ENCODE assay signal across 9 cellular contexts in genomic region chr9:97388721-97389238, GRCh38. TPM values are rescaled to one million over a fixed set of nuclear protein-coding genes. Genes with fewer than 3 reads are reported as not detected.
DNase-seq lines count a peak whose midpoint lies in the region; ATAC-seq and TF ChIP-seq lines count a peak whose summit lies in the region.
"Had no signal": no experiment of that assay in that cellular context is flagged by ENCODE, and none has a peak within 500 bp of the region (broad histone marks: within the 10 kb centered on the region; RNA-seq: fewer than 3 reads in every experiment).

No MANE protein-coding gene starts in this region.

- no peaks in the 10 kb centered on the region for H3K36me3 ChIP-seq in trophoblast cell (ENCODE audit: control insufficient read depth in 1 of 2, insufficient read depth in 2 of 2, low read length in 2 of 2)
- H3K36me3 ChIP-seq: neutrophil had no signal

- H3K27me3 ChIP-seq in trophoblast cell (ENCODE audit: insufficient read depth, low read length), result no peaks in the 10 kb centered on the region

- H3K9me3 ChIP-seq in trophoblast cell (ENCODE audit: insufficient read depth, low read depth, low read length), result peaks cover 5% of the 10 kb centered on the region
- H3K9me3 ChIP-seq: neutrophil had no signal

- H3K23ac ChIP-seq in trophoblast cell (ENCODE audit: low read length), result no peak overlapping the region

- no peak overlapping the region for H3K9ac ChIP-seq in trophoblast cell (ENCODE audit: low read length)

- H4K91ac ChIP-seq in trophoblast cell (ENCODE audit: low read depth, low read length), result no peak overlapping the region

- TF ChIP-seq POLR2A in NB4 (IDR thresholded peaks at IDR 0.05; ENCODE audit: extremely low read depth, insufficient read length), result no peak

- WGBS in trophoblast cell (ENCODE audit: extremely low coverage, insufficient coverage, insufficient read length), result no CpG with 5 or more reads among the region's 5 CpGs

- peak; percentile 67 for ATAC-seq in GM21825 (IDR thresholded peaks at IDR 0.05; ENCODE audit: unreplicated experiment)

- no peak overlapping the region for H2AFZ ChIP-seq in trophoblast cell (ENCODE audit: insufficient read depth, low read length, poor library complexity)

- peaks cover 0 to 3% of the 10 kb centered on the region in 2 experiments for H3K4me1 ChIP-seq in trophoblast cell (ENCODE audit: control insufficient read depth in 1 of 2, insufficient read depth in 2 of 2, low read length in 2 of 2)

- H3K14ac ChIP-seq in trophoblast cell (ENCODE audit: low read length), result no peak overlapping the region

- H4K12ac ChIP-seq in trophoblast cell (ENCODE audit: low read depth, low read length), result no peak overlapping the region

- H3K27ac ChIP-seq in trophoblast cell (ENCODE audit: low read depth, low read length), result no peak overlapping the region
- H3K27ac ChIP-seq: neutrophil had no signal

- H3K4ac ChIP-seq in trophoblast cell (ENCODE audit: low read depth, low read length), result no peak overlapping the region

- no peak for TF ChIP-seq CTCF in NB4 (IDR thresholded peaks at IDR 0.05; ENCODE audit: low read depth, low read length)

- H3K4me2 ChIP-seq in trophoblast cell (ENCODE audit: low read length), result no peak overlapping the region

- H3K79me2 ChIP-seq in trophoblast cell (ENCODE audit: control insufficient read depth, insufficient read depth, low read length, poor library complexity), result no peaks in the 10 kb centered on the region

- H2AK5ac ChIP-seq in trophoblast cell (ENCODE audit: low read length), result no peak overlapping the region

- no peak overlapping the region for H2BK12ac ChIP-seq in trophoblast cell (ENCODE audit: low read length)

- no peaks in the 10 kb centered on the region for H3K79me1 ChIP-seq in trophoblast cell (ENCODE audit: low read length)

- H3K18ac ChIP-seq in trophoblast cell (ENCODE audit: low read length), result no peak overlapping the region

- no peak overlapping the region for H4K8ac ChIP-seq in trophoblast cell (ENCODE audit: low read depth, low read length)

- no peak overlapping the region for H2BK5ac ChIP-seq in trophoblast cell (ENCODE audit: low read depth, low read length, poor library complexity)

- H2BK120ac ChIP-seq in trophoblast cell (ENCODE audit: insufficient read depth, low read length, poor library complexity), result no peak overlapping the region

- H3K4me3 ChIP-seq in NB4 (ENCODE audit: low read depth, low read length) (no peak overlapping the region), trophoblast cell (ENCODE audit: low read depth, low read length) (no peak overlapping the region)

- DNase-seq in NK-92 treated with Interleukin-12 subunit alpha and Interleukin-12 subunit beta, amount 100 ng/mL, for 24 hours (lab: John Stamatoyannopoulos, UW), result peak; percentile 18
- DNase-seq in NK-92 (lab: John Stamatoyannopoulos, UW; ENCODE audit: unreplicated experiment) (no peak), NB4 (ENCODE audit: low read depth) (peak; percentile 91), trophoblast cell (peak; percentile 2 to 19), D341Med (ENCODE audit: low spot score) (no peak), cerebellar cortex (ENCODE audit: low spot score) (no peak), mucosa of gallbladder (ENCODE audit: low spot score) (no peak)

RNA-seq across cellular contexts. Expression of gene TDRD7, which starts 23.1 kb away (rescaled TPM):
- 3.1 and 3.3 TPM in 2 replicates for polyA plus RNA-seq in trophoblast cell (2013)
- total RNA-seq in mucosa of gallbladder, result 25.7 TPM

Comparison
In these comparisons a context has a peak if more than half of its experiments do, and no peak if none do; other contexts are left out.
1. DNase-seq: peak in NK-92 treated with Interleukin-12 subunit alpha and Interleukin-12 subunit beta, amount 100 ng/mL, for 24 hours (single experiment), NB4 (single experiment) and trophoblast cell (2 of 2); none in NK-92 (single experiment), D341Med (single experiment), cerebellar cortex (single experiment) and mucosa of gallbladder (single experiment).